ENCODE assay signal across 3 cellular contexts in the genomic region with DNA sequence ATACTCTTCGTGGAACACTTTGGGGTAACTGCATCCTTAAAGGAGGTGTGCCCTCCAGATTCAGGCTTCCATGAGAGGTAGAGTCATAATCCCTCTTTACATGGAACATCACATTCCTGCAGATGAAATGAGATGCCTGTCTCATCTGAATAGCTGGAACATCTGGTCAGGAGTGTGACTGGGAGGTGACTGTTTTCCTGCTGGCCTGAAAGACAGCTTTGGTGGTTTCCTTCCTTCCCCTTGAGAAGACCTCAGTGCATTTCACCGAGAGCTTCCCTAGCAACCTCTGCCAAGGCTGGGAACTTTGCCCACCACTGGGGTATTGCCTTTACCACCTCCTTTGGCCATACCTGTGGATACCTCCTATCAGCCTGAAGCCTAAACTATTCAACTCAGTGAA.
A peak's percentile ranks its signal among the peaks of the same experiment; 100 is the strongest.
TF ChIP-seq lines count a peak whose summit lies in the region.

No MANE protein-coding gene starts in this region.

TF ChIP-seq in SK-N-SH, 30 proteins besides CTCF, POLR2A, EP300 and RAD21:
- TF ChIP-seq MEF2A (IDR thresholded peaks at IDR 0.05; ENCODE audit: borderline replicate concordance, low read depth) = no peak
- peak; percentile 11; the same call in 1 of the 2 replicates for TF ChIP-seq TCF12 (IDR thresholded peaks at IDR 0.05)

TF ChIP-seq in SK-N-SH treated with all-trans-retinoic acid at 6 μM for 48 hours, 23 proteins besides CTCF, POLR2A, EP300 and RAD21:
- TF ChIP-seq, protein P1, sequence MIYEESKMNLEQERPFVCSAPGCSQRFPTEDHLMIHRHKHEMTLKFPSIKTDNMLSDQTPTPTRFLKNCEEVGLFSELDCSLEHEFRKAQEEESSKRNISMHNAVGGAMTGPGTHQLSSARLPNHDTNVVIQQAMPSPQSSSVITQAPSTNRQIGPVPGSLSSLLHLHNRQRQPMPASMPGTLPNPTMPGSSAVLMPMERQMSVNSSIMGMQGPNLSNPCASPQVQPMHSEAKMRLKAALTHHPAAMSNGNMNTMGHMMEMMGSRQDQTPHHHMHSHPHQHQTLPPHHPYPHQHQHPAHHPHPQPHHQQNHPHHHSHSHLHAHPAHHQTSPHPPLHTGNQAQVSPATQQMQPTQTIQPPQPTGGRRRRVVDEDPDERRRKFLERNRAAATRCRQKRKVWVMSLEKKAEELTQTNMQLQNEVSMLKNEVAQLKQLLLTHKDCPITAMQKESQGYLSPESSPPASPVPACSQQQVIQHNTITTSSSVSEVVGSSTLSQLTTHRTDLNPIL (CRISPR knock-in tag; IDR thresholded peaks at IDR 0.05; ENCODE audit: low read depth) = no peak
- TF ChIP-seq ISL1 (CRISPR knock-in tag; IDR thresholded peaks at IDR 0.05) (no peak), RARB (CRISPR knock-in tag; IDR thresholded peaks at IDR 0.05) (no peak), OSR1 (CRISPR knock-in tag; IDR thresholded peaks at IDR 0.05) (no peak), TCF4 (CRISPR knock-in tag; IDR thresholded peaks at IDR 0.05; ENCODE audit: borderline replicate concordance) (no peak), TOX (CRISPR knock-in tag; IDR thresholded peaks at IDR 0.05; ENCODE audit: borderline replicate concordance) (no peak), ZFP30 (CRISPR knock-in tag; IDR thresholded peaks at IDR 0.05) (no peak), ESRRG (CRISPR knock-in tag; IDR thresholded peaks at IDR 0.05) (no peak), ZNF70 (CRISPR knock-in tag; IDR thresholded peaks at IDR 0.05) (no peak), BACH2 (CRISPR knock-in tag; IDR thresholded peaks at IDR 0.05; ENCODE audit: borderline replicate concordance) (no peak), ZC3H10 (CRISPR knock-in tag; IDR thresholded peaks at IDR 0.05) (no peak), PPARA (CRISPR knock-in tag; IDR thresholded peaks at IDR 0.05; ENCODE audit: borderline replicate concordance) (no peak), SNAI2 (CRISPR knock-in tag; IDR thresholded peaks at IDR 0.05) (no peak), ZNF565 (CRISPR knock-in tag; conservative IDR thresholded peaks at IDR 0.05; ENCODE audit: low read depth) (no peak), ZFP3 (CRISPR knock-in tag; IDR thresholded peaks at IDR 0.05) (no peak)
- TF ChIP-seq, protein P2, sequence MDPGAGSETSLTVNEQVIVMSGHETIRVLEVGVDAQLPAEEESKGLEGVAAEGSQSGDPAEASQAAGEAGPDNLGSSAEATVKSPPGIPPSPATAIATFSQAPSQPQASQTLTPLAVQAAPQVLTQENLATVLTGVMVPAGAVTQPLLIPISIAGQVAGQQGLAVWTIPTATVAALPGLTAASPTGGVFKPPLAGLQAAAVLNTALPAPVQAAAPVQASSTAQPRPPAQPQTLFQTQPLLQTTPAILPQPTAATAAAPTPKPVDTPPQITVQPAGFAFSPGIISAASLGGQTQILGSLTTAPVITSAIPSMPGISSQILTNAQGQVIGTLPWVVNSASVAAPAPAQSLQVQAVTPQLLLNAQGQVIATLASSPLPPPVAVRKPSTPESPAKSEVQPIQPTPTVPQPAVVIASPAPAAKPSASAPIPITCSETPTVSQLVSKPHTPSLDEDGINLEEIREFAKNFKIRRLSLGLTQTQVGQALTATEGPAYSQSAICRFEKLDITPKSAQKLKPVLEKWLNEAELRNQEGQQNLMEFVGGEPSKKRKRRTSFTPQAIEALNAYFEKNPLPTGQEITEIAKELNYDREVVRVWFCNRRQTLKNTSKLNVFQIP (CRISPR knock-in tag; IDR thresholded peaks at IDR 0.05; ENCODE audit: borderline replicate concordance, low read depth) = no peak
- TF ChIP-seq, protein P3, sequence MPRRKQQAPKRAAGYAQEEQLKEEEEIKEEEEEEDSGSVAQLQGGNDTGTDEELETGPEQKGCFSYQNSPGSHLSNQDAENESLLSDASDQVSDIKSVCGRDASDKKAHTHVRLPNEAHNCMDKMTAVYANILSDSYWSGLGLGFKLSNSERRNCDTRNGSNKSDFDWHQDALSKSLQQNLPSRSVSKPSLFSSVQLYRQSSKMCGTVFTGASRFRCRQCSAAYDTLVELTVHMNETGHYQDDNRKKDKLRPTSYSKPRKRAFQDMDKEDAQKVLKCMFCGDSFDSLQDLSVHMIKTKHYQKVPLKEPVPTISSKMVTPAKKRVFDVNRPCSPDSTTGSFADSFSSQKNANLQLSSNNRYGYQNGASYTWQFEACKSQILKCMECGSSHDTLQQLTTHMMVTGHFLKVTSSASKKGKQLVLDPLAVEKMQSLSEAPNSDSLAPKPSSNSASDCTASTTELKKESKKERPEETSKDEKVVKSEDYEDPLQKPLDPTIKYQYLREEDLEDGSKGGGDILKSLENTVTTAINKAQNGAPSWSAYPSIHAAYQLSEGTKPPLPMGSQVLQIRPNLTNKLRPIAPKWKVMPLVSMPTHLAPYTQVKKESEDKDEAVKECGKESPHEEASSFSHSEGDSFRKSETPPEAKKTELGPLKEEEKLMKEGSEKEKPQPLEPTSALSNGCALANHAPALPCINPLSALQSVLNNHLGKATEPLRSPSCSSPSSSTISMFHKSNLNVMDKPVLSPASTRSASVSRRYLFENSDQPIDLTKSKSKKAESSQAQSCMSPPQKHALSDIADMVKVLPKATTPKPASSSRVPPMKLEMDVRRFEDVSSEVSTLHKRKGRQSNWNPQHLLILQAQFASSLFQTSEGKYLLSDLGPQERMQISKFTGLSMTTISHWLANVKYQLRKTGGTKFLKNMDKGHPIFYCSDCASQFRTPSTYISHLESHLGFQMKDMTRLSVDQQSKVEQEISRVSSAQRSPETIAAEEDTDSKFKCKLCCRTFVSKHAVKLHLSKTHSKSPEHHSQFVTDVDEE (CRISPR knock-in tag; IDR thresholded peaks at IDR 0.05) = no peak
- TF ChIP-seq, protein P4, sequence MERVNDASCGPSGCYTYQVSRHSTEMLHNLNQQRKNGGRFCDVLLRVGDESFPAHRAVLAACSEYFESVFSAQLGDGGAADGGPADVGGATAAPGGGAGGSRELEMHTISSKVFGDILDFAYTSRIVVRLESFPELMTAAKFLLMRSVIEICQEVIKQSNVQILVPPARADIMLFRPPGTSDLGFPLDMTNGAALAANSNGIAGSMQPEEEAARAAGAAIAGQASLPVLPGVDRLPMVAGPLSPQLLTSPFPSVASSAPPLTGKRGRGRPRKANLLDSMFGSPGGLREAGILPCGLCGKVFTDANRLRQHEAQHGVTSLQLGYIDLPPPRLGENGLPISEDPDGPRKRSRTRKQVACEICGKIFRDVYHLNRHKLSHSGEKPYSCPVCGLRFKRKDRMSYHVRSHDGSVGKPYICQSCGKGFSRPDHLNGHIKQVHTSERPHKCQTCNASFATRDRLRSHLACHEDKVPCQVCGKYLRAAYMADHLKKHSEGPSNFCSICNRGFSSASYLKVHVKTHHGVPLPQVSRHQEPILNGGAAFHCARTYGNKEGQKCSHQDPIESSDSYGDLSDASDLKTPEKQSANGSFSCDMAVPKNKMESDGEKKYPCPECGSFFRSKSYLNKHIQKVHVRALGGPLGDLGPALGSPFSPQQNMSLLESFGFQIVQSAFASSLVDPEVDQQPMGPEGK (CRISPR knock-in tag; IDR thresholded peaks at IDR 0.05; ENCODE audit: borderline replicate concordance) = no peak

TF ChIP-seq in IMR-90, 13 proteins besides CTCF, POLR2A, EP300 and RAD21:
- TF ChIP-seq, protein P5, sequence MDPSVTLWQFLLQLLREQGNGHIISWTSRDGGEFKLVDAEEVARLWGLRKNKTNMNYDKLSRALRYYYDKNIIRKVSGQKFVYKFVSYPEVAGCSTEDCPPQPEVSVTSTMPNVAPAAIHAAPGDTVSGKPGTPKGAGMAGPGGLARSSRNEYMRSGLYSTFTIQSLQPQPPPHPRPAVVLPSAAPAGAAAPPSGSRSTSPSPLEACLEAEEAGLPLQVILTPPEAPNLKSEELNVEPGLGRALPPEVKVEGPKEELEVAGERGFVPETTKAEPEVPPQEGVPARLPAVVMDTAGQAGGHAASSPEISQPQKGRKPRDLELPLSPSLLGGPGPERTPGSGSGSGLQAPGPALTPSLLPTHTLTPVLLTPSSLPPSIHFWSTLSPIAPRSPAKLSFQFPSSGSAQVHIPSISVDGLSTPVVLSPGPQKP (IDR thresholded peaks at IDR 0.05; ENCODE audit: borderline replicate concordance, low read depth, low read length) = no peak
- TF ChIP-seq CEBPB (IDR thresholded peaks at IDR 0.05; ENCODE audit: low read depth, low read length) = no peak
- no peak for TF ChIP-seq BHLHE40 (IDR thresholded peaks at IDR 0.05; ENCODE audit: low read depth, low read length)
- TF ChIP-seq MAZ (IDR thresholded peaks at IDR 0.05; ENCODE audit: borderline replicate concordance, low read depth, low read length) = no peak
- TF ChIP-seq RFX5 (IDR thresholded peaks at IDR 0.05; ENCODE audit: low read depth, low read length) = no peak
